ENCODE assay signal across 25 cellular contexts in genomic region chr22:49492756-49493251, GRCh38.
DNase-seq lines count a peak whose midpoint lies in the region; FAIRE-seq and TF ChIP-seq lines count a peak whose summit lies in the region.
"Had no signal": no experiment of that assay in that cellular context is flagged by ENCODE, and none has a peak within 500 bp of the region (broad histone marks: within the 10 kb centered on the region; RNA-seq: fewer than 3 reads in every experiment).

No MANE protein-coding gene starts in this region.

- H3K9me3 ChIP-seq in SK-N-SH (no peaks in the 10 kb centered on the region), neural progenitor cell (ENCODE audit: low read depth) (no peaks in the 10 kb centered on the region)
- H3K9me3 ChIP-seq: Caco-2 had no signal

- TF ChIP-seq RAD21 in SK-N-SH (IDR thresholded peaks at IDR 0.05; ENCODE audit: low read length) = no peak

- no peak overlapping the region for H3K4me3 Mint-ChIP-seq in neural progenitor cell
- H3K4me3 Mint-ChIP-seq: B cell; CD4-positive, alpha-beta T cell; CD8-positive, alpha-beta T cell had no signal

- H3K9ac ChIP-seq in SK-N-SH (no peak overlapping the region), neural progenitor cell (no peak overlapping the region)
- H3K9ac ChIP-seq: BLaER1 treated with 17β-estradiol and CSF1 and Interleukin-3, amounts not matched to agents 10 nM and 100 nM had no signal

- POLR2A ChIA-PET in SK-N-SH (lab: Yijun Ruan, JAX) = no interaction called here
- POLR2A ChIA-PET in GM10248 (lab: Yijun Ruan, JAX) = no interaction called here

- 11% methylated on average over 12 of the region's 12 CpGs for WGBS in SK-N-SH (ENCODE audit: low lambda C conversion rate)

- H3K36me3 Mint-ChIP-seq in neural progenitor cell = no peaks in the 10 kb centered on the region
- H3K36me3 Mint-ChIP-seq: CD8-positive, alpha-beta T cell had no signal

- H4K20me1 ChIP-seq in SK-N-SH (ENCODE audit: insufficient read depth) (no peaks in the 10 kb centered on the region), neural progenitor cell (ENCODE audit: low read depth) (no peaks in the 10 kb centered on the region)
- H4K20me1 ChIP-seq: BLaER1 treated with 17β-estradiol and CSF1 and Interleukin-3, amounts not matched to agents 10 nM and 100 nM had no signal

- CTCF ChIA-PET in SK-N-SH (lab: Yijun Ruan, JAX) = interaction anchor here (1.0 kb wide), 1 partner anchor 9 kb away, joined by 3 read pairs; no protein-coding TSS in a partner anchor
- CTCF ChIA-PET in GM10248 (lab: Yijun Ruan, JAX) = no interaction called here

- no peaks in the 10 kb centered on the region for H3K79me2 ChIP-seq in SK-N-SH (ENCODE audit: insufficient read depth)
- H3K79me2 ChIP-seq in neural progenitor cell (ENCODE audit: low read depth) = no peaks in the 10 kb centered on the region

- peaks cover 2% of the 10 kb centered on the region for H3K4me1 Mint-ChIP-seq in neural progenitor cell
- H3K4me1 Mint-ChIP-seq: B cell had no signal

- H2AFZ ChIP-seq in SK-N-SH (ENCODE audit: low read depth) (no peak overlapping the region), neural progenitor cell (replicated peaks) (no peak overlapping the region)

- H3K4me1 ChIP-seq in SK-N-SH (ENCODE audit: control insufficient read depth in 1 of 2, insufficient read depth in 2 of 2, low read depth in 1 of 2, low read length in 1 of 2) = peaks cover 0 to 4% of the 10 kb centered on the region in 2 experiments; a peak in 1 of 4 replicates
- no peaks in the 10 kb centered on the region for H3K4me1 ChIP-seq in neural progenitor cell
- H3K4me1 ChIP-seq: A549 had no signal

- H3K27ac ChIP-seq in SK-N-SH (ENCODE audit: low read depth in 2 of 2, low read length in 1 of 2) (no peak overlapping the region), neural progenitor cell (no peak overlapping the region)
- H3K27ac ChIP-seq: 22Rv1; A549; BLaER1 treated with 17β-estradiol and CSF1 and Interleukin-3, amounts not matched to agents 10 nM and 100 nM; C4-2B had no signal

- H3K4me2 ChIP-seq in SK-N-SH (no peak overlapping the region), neural progenitor cell (no peak overlapping the region)
- H3K4me2 ChIP-seq: A549; BLaER1 treated with 17β-estradiol and CSF1 and Interleukin-3, amounts not matched to agents 10 nM and 100 nM had no signal

- no peak for TF ChIP-seq EP300 in SK-N-SH (IDR thresholded peaks at IDR 0.05; ENCODE audit: borderline replicate concordance in 1 of 2, low read depth in 1 of 2, low read length in 1 of 2)

- H3F3A ChIP-seq in SK-N-SH (replicated peaks; ENCODE audit: insufficient read depth) = no peaks in the 10 kb centered on the region
- H3F3A ChIP-seq in neural progenitor cell (ENCODE audit: low read depth) = no peaks in the 10 kb centered on the region

- DNase-seq in NCI-H82 (lab: John Stamatoyannopoulos, UW) (peak; percentile 19), NCI-H82 treated with DMSO at 0.1 percent for 48 hours (lab: John Stamatoyannopoulos, UW; ENCODE audit: unreplicated experiment) (no peak), SK-N-SH (peak; percentile 57), neural progenitor cell (ENCODE audit: low spot score) (no peak), NCI-H446 (lab: John Stamatoyannopoulos, UW) (no peak), pons (ENCODE audit: low spot score) (no peak), GM10248 (ENCODE audit: extremely low spot score) (no peak)
- DNase-seq: AML-193; Caco-2; Calu3; CD4-positive, alpha-beta T cell; CD8-positive, alpha-beta T cell; DMS79 treated with DMSO at 0.1 percent for 48 hours; GF-D8 had no signal

- FAIRE-seq in islet of Langerhans (lab: Jason Lieb, UNC) = peak; percentile 76
- FAIRE-seq: A549, D721Med, G401.6, GM12878, GM12892, GM18507 had no signal

- H3K4me3 ChIP-seq in SK-N-SH (ENCODE audit: low read depth in 2 of 2, low read length in 1 of 2) (no peak overlapping the region), neural progenitor cell (no peak overlapping the region)
- H3K4me3 ChIP-seq: A549; BLaER1 treated with 17β-estradiol and CSF1 and Interleukin-3, amounts not matched to agents 10 nM and 100 nM; GM12878 had no signal

- peaks cover 3% of the 10 kb centered on the region for H3K27me3 Mint-ChIP-seq in neural progenitor cell (ENCODE audit: insufficient read depth, low read depth)
- H3K27me3 Mint-ChIP-seq: B cell; CD4-positive, alpha-beta T cell had no signal

- H3K36me3 ChIP-seq in SK-N-SH (replicated peaks in 1 of 2; ENCODE audit: control insufficient read depth in 1 of 2, insufficient read depth in 2 of 2, low read length in 1 of 2) (no peaks in the 10 kb centered on the region), neural progenitor cell (no peaks in the 10 kb centered on the region)
- H3K36me3 ChIP-seq: BLaER1 treated with 17β-estradiol and CSF1 and Interleukin-3, amounts not matched to agents 10 nM and 100 nM had no signal

- TF ChIP-seq CTCF in SK-N-SH (IDR thresholded peaks at IDR 0.05) (no peak), neural progenitor cell (IDR thresholded peaks at IDR 0.05) (no peak), GM10248 (IDR thresholded peaks at IDR 0.05; ENCODE audit: control extremely low read depth, extremely low read depth, low read depth, missing control alignments) (no peak)

- H3K9me3 Mint-ChIP-seq in neural progenitor cell = peaks cover 3% of the 10 kb centered on the region
- H3K9me3 Mint-ChIP-seq: CD4-positive, alpha-beta T cell; CD8-positive, alpha-beta T cell had no signal

- no peaks in the 10 kb centered on the region; the same call in 1 of the 2 replicates for H3K27me3 ChIP-seq in SK-N-SH (ENCODE audit: insufficient read depth)
- H3K27me3 ChIP-seq in neural progenitor cell = no peaks in the 10 kb centered on the region
- H3K27me3 ChIP-seq: BLaER1 treated with 17β-estradiol and CSF1 and Interleukin-3, amounts not matched to agents 10 nM and 100 nM had no signal

- peak overlapping the region; percentile 50 for H3K27ac Mint-ChIP-seq in neural progenitor cell
- H3K27ac Mint-ChIP-seq: B cell; CD4-positive, alpha-beta T cell; CD8-positive, alpha-beta T cell had no signal

- H3K9me2 ChIP-seq in SK-N-SH = no peaks in the 10 kb centered on the region

TF ChIP-seq in SK-N-SH, 30 proteins besides CTCF, POLR2A, EP300 and RAD21:
- TF ChIP-seq MAX (IDR thresholded peaks at IDR 0.05; ENCODE audit: low read depth) (no peak), GATA2 (CRISPR knock-in tag; IDR thresholded peaks at IDR 0.05) (peak; percentile 35; the same call in 1 of the 2 replicates), FOSL2 (IDR thresholded peaks at IDR 0.05; ENCODE audit: borderline replicate concordance, low read depth) (no peak), SMC3 (IDR thresholded peaks at IDR 0.05; ENCODE audit: low read depth, low read length) (no peak), FOXJ3 (CRISPR knock-in tag; IDR thresholded peaks at IDR 0.05) (no peak)

Comparison
In these comparisons a context has a peak if more than half of its experiments do, and no peak if none do; other contexts are left out.
1. DNase-seq: peak in NCI-H82 (single experiment) and SK-N-SH (single experiment); none in NCI-H82 treated with DMSO at 0.1 percent for 48 hours (single experiment), neural progenitor cell (single experiment), NCI-H446 (0 of 2), pons (single experiment) and GM10248 (single experiment).